Comparison of ENCODE assay signal across 16 cellular contexts in genomic region chr9:137044042-137044441, GRCh38. TPM values are rescaled to one million over a fixed set of nuclear protein-coding genes. Genes with fewer than 3 reads are reported as not detected.
DNase-seq lines count a peak whose midpoint lies in the region; ATAC-seq and TF ChIP-seq lines count a peak whose summit lies in the region.
"Had no signal": no experiment of that assay in that cellular context is flagged by ENCODE, and none has a peak within 500 bp of the region (broad histone marks: within the 10 kb centered on the region; RNA-seq: fewer than 3 reads in every experiment).

No MANE protein-coding gene starts in this region.

- ATAC-seq in activated T-cell treated with anti-CD3 and anti-CD28 coated beads, Interleukin-2, amount 50 U/mL, for 4 hours, result no peak
- ATAC-seq: foreskin keratinocyte, left lobe of liver had no signal

- no peaks in the 10 kb centered on the region for H3K9me3 ChIP-seq in stomach
- H3K9me3 ChIP-seq: neutrophil had no signal

- peaks cover 6 to 59% (median 42%) of the 10 kb centered on the region in 3 donors for H3K27me3 ChIP-seq in stomach

- intact Hi-C loops in stomach (cut with DNase I; ENCODE audit: low total_unique reads), result no loop called here

- TF ChIP-seq CTCF in RWPE1 (conservative IDR thresholded peaks at IDR 0.05; ENCODE audit: low read depth) (no peak), glutamatergic neuron (IDR thresholded peaks at IDR 0.05; ENCODE audit: partially characterized antibody, unreplicated experiment) (no peak), stomach (IDR thresholded peaks at IDR 0.05) (no peak)

- no peaks in the 10 kb centered on the region for H3K4me1 Mint-ChIP-seq in glutamatergic neuron (ENCODE audit: low read depth, unreplicated experiment)
- H3K4me1 Mint-ChIP-seq in activated T-cell treated with anti-CD3 and anti-CD28 coated beads, Interleukin-2, amount 50 U/mL, for 4 hours (ENCODE audit: low read depth), result peaks cover 16% of the 10 kb centered on the region

- H3K4me3 ChIP-seq in stomach, result peak overlapping the region; percentile 58 to 78 (median 66)

- DNase-seq in NCI-H2171 treated with DMSO at 0.1 percent for 48 hours (lab: John Stamatoyannopoulos, UW), result peak; percentile 23
- no peak for DNase-seq in NCI-H2171 (lab: John Stamatoyannopoulos, UW)
- DNase-seq in RWPE1 (ENCODE audit: low spot score), result no peak
- no peak for DNase-seq in glutamatergic neuron
- no peak for DNase-seq in stomach
- no peak for DNase-seq in activated T-cell treated with anti-CD3 and anti-CD28 coated beads, Interleukin-2, amount 50 U/mL, for 4 hours
- no peak for DNase-seq in activated T-cell treated with anti-CD3 and anti-CD28 coated beads for 4 hours
- DNase-seq in NCI-H1694 treated with DMSO at 0.1 percent for 48 hours (lab: John Stamatoyannopoulos, UW), result no peak
- DNase-seq: activated CD4-positive, CD25-positive, alpha-beta regulatory T cell treated with anti-CD3 and anti-CD28 coated beads, Interleukin-2, amount 50 U/mL, for 72 hours; activated effector memory CD4-positive, alpha-beta T cell treated with Interleukin-2 at 50 U/mL for 16 hours; foreskin keratinocyte; NCI-H524 treated with DMSO at 0.1 percent for 48 hours; stimulated activated CD4-positive, alpha-beta T cell treated with anti-CD3 and anti-CD28 coated beads, Interleukin-4, amount 100 ng/mL, for 24 hours had no signal

- H3K27me3 Mint-ChIP-seq in glutamatergic neuron (ENCODE audit: unreplicated experiment), result peaks cover 4% of the 10 kb centered on the region
- peaks cover 38% of the 10 kb centered on the region for H3K27me3 Mint-ChIP-seq in activated T-cell treated with anti-CD3 and anti-CD28 coated beads, Interleukin-2, amount 50 U/mL, for 4 hours (ENCODE audit: low read depth)
- H3K27me3 Mint-ChIP-seq: central memory CD8-positive, alpha-beta T cell had no signal

- H3K27ac ChIP-seq in RWPE1 (peak overlapping the region; percentile 48), stomach (peak overlapping the region; percentile 66 to 84 (median 79))
- H3K27ac ChIP-seq: foreskin keratinocyte, neutrophil had no signal

- TF ChIP-seq POLR2A in stomach (IDR thresholded peaks at IDR 0.05), result no peak

- peaks cover 17 to 30% (median 22%) of the 10 kb centered on the region in 4 donors for H3K36me3 ChIP-seq in stomach

- TF ChIP-seq EP300 in stomach (IDR thresholded peaks at IDR 0.05), result no peak

- POLR2A ChIA-PET in RWPE1 (lab: Yijun Ruan, JAX; ENCODE audit: low non-redundant PET), result no interaction called here

- no peaks in the 10 kb centered on the region for H3K9me3 Mint-ChIP-seq in glutamatergic neuron (ENCODE audit: unreplicated experiment)
- H3K9me3 Mint-ChIP-seq in activated T-cell treated with anti-CD3 and anti-CD28 coated beads, Interleukin-2, amount 50 U/mL, for 4 hours, result no peaks in the 10 kb centered on the region
- H3K9me3 Mint-ChIP-seq: central memory CD8-positive, alpha-beta T cell had no signal

- peak overlapping the region; percentile 30 for H3K4me3 Mint-ChIP-seq in glutamatergic neuron (ENCODE audit: unreplicated experiment)
- no peak overlapping the region for H3K4me3 Mint-ChIP-seq in activated T-cell treated with anti-CD3 and anti-CD28 coated beads, Interleukin-2, amount 50 U/mL, for 4 hours

- CTCF ChIA-PET in RWPE1 (lab: Yijun Ruan, JAX), result interaction anchor here (0.6 to 3.2 kb wide), 7 partner anchors 9 to 93 kb away, joined by 3 to 28 read pairs (median 10); partner anchors contain the start of gene ABCA2

- peaks cover 39 to 58% (median 53%) of the 10 kb centered on the region in 4 donors for H3K4me1 ChIP-seq in stomach
- H3K4me1 ChIP-seq: foreskin keratinocyte had no signal

- no peaks in the 10 kb centered on the region for H3K36me3 Mint-ChIP-seq in glutamatergic neuron (ENCODE audit: unreplicated experiment)
- no peaks in the 10 kb centered on the region for H3K36me3 Mint-ChIP-seq in activated T-cell treated with anti-CD3 and anti-CD28 coated beads, Interleukin-2, amount 50 U/mL, for 4 hours (ENCODE audit: insufficient read depth)

- 25 to 52% (median 37%) methylated on average over 4 to 12 of the region's 12 CpGs for WGBS in stomach, 5 donors

- H3K27ac Mint-ChIP-seq in glutamatergic neuron (ENCODE audit: unreplicated experiment), result no peak overlapping the region

RNA-seq across cellular contexts. Expression of gene NPDC1, which starts 1.9 kb away (rescaled TPM):
- total RNA-seq in glutamatergic neuron (ENCODE audit: unreplicated experiment) (260 TPM), stomach (100 to 1,000 TPM in 4 of 5 donors, 10 to 100 TPM in 1; 20.0 to 276 (median 189) TPM)
- polyA plus RNA-seq in stomach, result 100 to 1,000 TPM; 104 to 186 (median 115) TPM
- 10 to 100 TPM; 15.1 to 33.0 (median 23.2) TPM for total RNA-seq in activated T-cell treated with anti-CD3 and anti-CD28 coated beads, Interleukin-2, amount 50 U/mL, for 4 hours

RNA-seq across cellular contexts. Expression of gene ENTPD2, which starts 9.8 kb away (rescaled TPM):
- total RNA-seq in glutamatergic neuron (ENCODE audit: unreplicated experiment) (0.69 TPM), stomach (10 to 100 TPM in 1 of 5 donors, 1 to 10 TPM in 3, not detected in 1; 2.2 to 11.3 (median 6.7) TPM)
- polyA plus RNA-seq in stomach, result 1 to 10 TPM; 2.0 to 4.8 (median 2.9) TPM
- total RNA-seq in activated T-cell treated with anti-CD3 and anti-CD28 coated beads, Interleukin-2, amount 50 U/mL, for 4 hours, result under 1 TPM in 1 of 3 donors, not detected in 2; 0.34 TPM

RNA-seq across cellular contexts. Expression of gene FUT7, which starts 12.2 kb away (rescaled TPM):
- total RNA-seq in glutamatergic neuron (ENCODE audit: unreplicated experiment), result 0.20 TPM
- 1 to 10 TPM in 1 of 5 donors, under 1 TPM in 1, not detected in 3; 0.37 to 3.9 TPM for total RNA-seq in stomach
- under 1 TPM in 2 of 3 donors, not detected in 1; 0.23 to 0.50 TPM for polyA plus RNA-seq in stomach
- total RNA-seq in activated T-cell treated with anti-CD3 and anti-CD28 coated beads, Interleukin-2, amount 50 U/mL, for 4 hours, result 1 to 10 TPM in 1 of 3 donors, under 1 TPM in 2; 0.74 to 2.4 (median 0.81) TPM
- total RNA-seq: foreskin keratinocyte had no signal
- polyA plus RNA-seq: foreskin keratinocyte had no signal

RNA-seq across cellular contexts. Expression of gene ABCA2, which starts 16.0 kb away (rescaled TPM):
- total RNA-seq in glutamatergic neuron (ENCODE audit: unreplicated experiment) (70.7 TPM), stomach (100 to 1,000 TPM in 1 of 5 donors, 10 to 100 TPM in 3, 1 to 10 TPM in 1; 7.3 to 385 (median 72.8) TPM)
- 10 to 100 TPM in 2 of 3 donors, 1 to 10 TPM in 1; 9.3 to 25.5 (median 24.4) TPM for polyA plus RNA-seq in stomach
- total RNA-seq in activated T-cell treated with anti-CD3 and anti-CD28 coated beads, Interleukin-2, amount 50 U/mL, for 4 hours, result 10 to 100 TPM in 2 of 3 donors, 1 to 10 TPM in 1; 9.1 to 15.3 (median 14.3) TPM

RNA-seq across cellular contexts. Expression of gene SAPCD2, which starts 26.3 kb away (rescaled TPM):
- total RNA-seq in glutamatergic neuron (ENCODE audit: unreplicated experiment) (13.5 TPM), stomach (10 to 100 TPM in 1 of 5 donors, 1 to 10 TPM in 3, not detected in 1; 2.9 to 84.9 (median 4.4) TPM)
- 1 to 10 TPM; 1.7 to 5.0 (median 3.8) TPM for polyA plus RNA-seq in stomach
- 1 to 10 TPM; 3.6 to 5.5 (median 4.6) TPM for total RNA-seq in activated T-cell treated with anti-CD3 and anti-CD28 coated beads, Interleukin-2, amount 50 U/mL, for 4 hours
